21 cellular contexts compared by ENCODE assay signal in genomic region chr12:121927798-121928197, GRCh38. TPM values are rescaled to one million over a fixed set of nuclear protein-coding genes. Genes with fewer than 3 reads are reported as not detected.
DNase-seq lines count a peak whose midpoint lies in the region; ATAC-seq, FAIRE-seq and TF ChIP-seq lines count a peak whose summit lies in the region.
"Had no signal": no experiment of that assay in that cellular context is flagged by ENCODE, and none has a peak within 500 bp of the region (broad histone marks: within the 10 kb centered on the region; RNA-seq: fewer than 3 reads in every experiment).

No MANE protein-coding gene starts in this region.

- BruUV-seq in MCF 10A (replicated peaks; lab: Mats Ljungman, UMichigan): no TSS peak

- DNase-seq in MCF 10A (ENCODE audit: unreplicated experiment): no peak
- no peak for DNase-seq in breast epithelium (ENCODE audit: low spot score in 2 of 2)
- DNase-seq in SK-N-SH: no peak
- no peak for DNase-seq in keratinocyte (ENCODE audit: low read depth, low spot score)
- no peak for DNase-seq in stomach
- DNase-seq: activated CD4-positive, alpha-beta T cell treated with anti-CD3 and anti-CD28 coated beads for 48 hours; activated naive CD4-positive, alpha-beta T cell treated with anti-CD3 and anti-CD28 coated beads, Interleukin-2, amount 10 ng/mL, durations not matched to agents 7 days and 5 days; CD8-positive, alpha-beta memory T cell; dermis blood vessel endothelial cell; DMS79 treated with DMSO at 0.1 percent for 48 hours; lower lobe of right lung; NCI-H2029; NCI-H510A treated with DMSO at 0.1 percent for 48 hours; stimulated activated naive CD8-positive, alpha-beta T cell treated with anti-CD3 and anti-CD28 coated beads, Interleukin-15, amount 100 ng/mL, for 72 hours had no signal

- TF ChIP-seq POLR2A in breast epithelium (IDR thresholded peaks at IDR 0.05): no peak
- TF ChIP-seq POLR2A in stomach (IDR thresholded peaks at IDR 0.05): no peak

- H3K36me3 ChIP-seq in breast epithelium (no peaks in the 10 kb centered on the region), SK-N-SH (replicated peaks in 1 of 2; ENCODE audit: control insufficient read depth in 1 of 2, insufficient read depth in 2 of 2, low read length in 1 of 2) (peaks cover 0 to 11% of the 10 kb centered on the region in 2 experiments), keratinocyte (ENCODE audit: control insufficient read depth in 2 of 2, extremely low read depth in 1 of 2, insufficient read depth in 2 of 2, low read length in 2 of 2) (peaks cover 1 to 10% of the 10 kb centered on the region in 2 experiments), stomach (no peaks in the 10 kb centered on the region)
- H3K36me3 ChIP-seq: lower lobe of right lung, right atrium auricular region had no signal

- intact Hi-C loops in MCF 10A (cut with micrococcal nuclease) (no loop called here), breast epithelium (cut with DNase I; ENCODE audit: low total_unique reads) (no loop called here), stomach (cut with DNase I; ENCODE audit: low total_unique reads) (no loop called here)

- H3K9me1 ChIP-seq in keratinocyte (ENCODE audit: control insufficient read depth, extremely low read depth, insufficient read depth, low read length): no peaks in the 10 kb centered on the region

- H3K9me3 ChIP-seq in breast epithelium: no peaks in the 10 kb centered on the region
- H3K9me3 ChIP-seq in SK-N-SH: no peaks in the 10 kb centered on the region
- no peaks in the 10 kb centered on the region for H3K9me3 ChIP-seq in keratinocyte (ENCODE audit: control insufficient read depth, low read depth, low read length)
- no peaks in the 10 kb centered on the region for H3K9me3 ChIP-seq in stomach
- H3K9me3 ChIP-seq: lower lobe of right lung, right atrium auricular region had no signal

- peaks cover 6% of the 10 kb centered on the region for H3F3A ChIP-seq in SK-N-SH (replicated peaks; ENCODE audit: insufficient read depth)

- H3K79me2 ChIP-seq in SK-N-SH (ENCODE audit: insufficient read depth): no peaks in the 10 kb centered on the region; the same call in 1 of the 2 replicates
- H3K79me2 ChIP-seq in keratinocyte (ENCODE audit: control insufficient read depth, insufficient read depth, low read length): no peaks in the 10 kb centered on the region

- H3K4me3 ChIP-seq in breast epithelium (no peak overlapping the region), SK-N-SH (ENCODE audit: low read depth in 2 of 2, low read length in 1 of 2) (no peak overlapping the region), keratinocyte (ENCODE audit: control insufficient read depth in 2 of 3, extremely low read depth in 1 of 3, insufficient read depth in 2 of 3, low read depth in 1 of 3, low read length in 3 of 3) (no peak overlapping the region), stomach (no peak overlapping the region)
- H3K4me3 ChIP-seq: lower lobe of right lung, right atrium auricular region had no signal

- H3K36me3 Mint-ChIP-seq in MCF 10A (ENCODE audit: insufficient read depth, unreplicated experiment): peaks cover 18% of the 10 kb centered on the region
- no peaks in the 10 kb centered on the region for H3K36me3 Mint-ChIP-seq in activated T-helper 17 cell treated with anti-CD3 and anti-CD28 coated beads, Interleukin-2, amount 50 U/mL, for 72 hours (ENCODE audit: low read depth)
- H3K36me3 Mint-ChIP-seq: activated naive CD4-positive, alpha-beta T cell treated with anti-CD3 and anti-CD28 coated beads, Interleukin-2, amount 10 ng/mL, durations not matched to agents 7 days and 5 days had no signal

- H3K27me3 Mint-ChIP-seq in MCF 10A (ENCODE audit: insufficient read depth, unreplicated experiment): no peaks in the 10 kb centered on the region
- no peaks in the 10 kb centered on the region for H3K27me3 Mint-ChIP-seq in activated T-helper 17 cell treated with anti-CD3 and anti-CD28 coated beads, Interleukin-2, amount 50 U/mL, for 72 hours
- H3K27me3 Mint-ChIP-seq: brain; stimulated activated naive CD8-positive, alpha-beta T cell treated with anti-CD3 and anti-CD28 coated beads, Interleukin-15, amount 100 ng/mL, for 72 hours had no signal

- H3K9ac ChIP-seq in SK-N-SH (no peak overlapping the region), keratinocyte (ENCODE audit: control insufficient read depth, extremely low read depth, insufficient read depth, low read length) (peak overlapping the region; percentile 8)

- dilution Hi-C loops in keratinocyte (cut with MboI; ENCODE audit: extremely low pct_ligation_motif_present, low sequenced_read_pairs): no loop called here

- TF ChIP-seq CTCF in MCF 10A (IDR thresholded peaks at IDR 0.05; ENCODE audit: unreplicated experiment): no peak
- no peak for TF ChIP-seq CTCF in breast epithelium (IDR thresholded peaks at IDR 0.05)
- no peak for TF ChIP-seq CTCF in SK-N-SH (IDR thresholded peaks at IDR 0.05)
- no peak for TF ChIP-seq CTCF in keratinocyte (optimal IDR thresholded peaks at IDR 0.05 in 1 of 3, IDR thresholded peaks at IDR 0.05 in 1 of 3, conservative IDR thresholded peaks at IDR 0.05 in 1 of 3; ENCODE audit: extremely low read depth in 1 of 3, insufficient read depth in 2 of 3, low read length in 3 of 3)
- no peak for TF ChIP-seq CTCF in stomach (IDR thresholded peaks at IDR 0.05)

- H2AFZ ChIP-seq in SK-N-SH (ENCODE audit: low read depth): 0 out of 2 replicates have a peak overlapping the region, but pooled peaks have one; percentile 17
- peak overlapping the region; percentile 56 for H2AFZ ChIP-seq in keratinocyte (ENCODE audit: control insufficient read depth, low read length)

- H3K4me1 Mint-ChIP-seq in MCF 10A (ENCODE audit: insufficient read depth, unreplicated experiment): peaks cover 27% of the 10 kb centered on the region
- H3K4me1 Mint-ChIP-seq in activated T-helper 17 cell treated with anti-CD3 and anti-CD28 coated beads, Interleukin-2, amount 50 U/mL, for 72 hours: no peaks in the 10 kb centered on the region
- H3K4me1 Mint-ChIP-seq: CD8-positive, alpha-beta memory T cell had no signal

- H4K20me1 ChIP-seq in SK-N-SH (ENCODE audit: insufficient read depth) (no peaks in the 10 kb centered on the region), keratinocyte (ENCODE audit: control insufficient read depth, extremely low read depth, insufficient read depth, low read length) (no peaks in the 10 kb centered on the region)

- POLR2A ChIA-PET in MCF 10A (lab: Yijun Ruan, JAX): interaction anchor here (0.7 to 0.8 kb wide), 2 partner anchors 11 to 24 kb away, joined by 3 read pairs; no protein-coding TSS in a partner anchor
- POLR2A ChIA-PET in SK-N-SH (lab: Yijun Ruan, JAX): no interaction called here

- H3K4me3 Mint-ChIP-seq in MCF 10A (ENCODE audit: unreplicated experiment): no peak overlapping the region
- no peak overlapping the region for H3K4me3 Mint-ChIP-seq in activated T-helper 17 cell treated with anti-CD3 and anti-CD28 coated beads, Interleukin-2, amount 50 U/mL, for 72 hours
- H3K4me3 Mint-ChIP-seq: activated naive CD4-positive, alpha-beta T cell treated with anti-CD3 and anti-CD28 coated beads, Interleukin-2, amount 10 ng/mL, durations not matched to agents 7 days and 5 days; brain; CD8-positive, alpha-beta memory T cell; neural crest cell; stimulated activated naive CD8-positive, alpha-beta T cell treated with anti-CD3 and anti-CD28 coated beads, Interleukin-15, amount 100 ng/mL, for 72 hours had no signal

- peak overlapping the region; percentile 53 for H3K27ac Mint-ChIP-seq in MCF 10A (ENCODE audit: low read depth, unreplicated experiment)
- H3K27ac Mint-ChIP-seq in activated T-helper 17 cell treated with anti-CD3 and anti-CD28 coated beads, Interleukin-2, amount 50 U/mL, for 72 hours: no peak overlapping the region
- H3K27ac Mint-ChIP-seq: activated naive CD4-positive, alpha-beta T cell treated with anti-CD3 and anti-CD28 coated beads, Interleukin-2, amount 10 ng/mL, durations not matched to agents 7 days and 5 days; CD8-positive, alpha-beta memory T cell had no signal

- CTCF ChIA-PET in MCF 10A (lab: Yijun Ruan, JAX): interaction anchor here (0.6 to 1.3 kb wide), 2 partner anchors 34 to 109 kb away, joined by 3 read pairs; no protein-coding TSS in a partner anchor
- CTCF ChIA-PET in SK-N-SH (lab: Yijun Ruan, JAX): interaction anchor here (1.5 kb wide), 1 partner anchor 133 kb away, joined by 4 read pairs; no protein-coding TSS in a partner anchor

- H3K27ac ChIP-seq in breast epithelium (no peak overlapping the region), SK-N-SH (ENCODE audit: low read depth in 2 of 2, low read length in 1 of 2) (peak overlapping the region in 1 of 2 experiments; percentile 43; a peak in 2 of 4 replicates), keratinocyte (ENCODE audit: control insufficient read depth, insufficient read depth, low read length) (peak overlapping the region; percentile 30), stomach (no peak overlapping the region)
- H3K27ac ChIP-seq: lower lobe of right lung, right atrium auricular region had no signal

- FAIRE-seq in keratinocyte (lab: Jason Lieb, UNC): no peak
- FAIRE-seq: A204.1 had no signal

- TF ChIP-seq EP300 in SK-N-SH (IDR thresholded peaks at IDR 0.05; ENCODE audit: borderline replicate concordance in 1 of 2, low read depth in 1 of 2, low read length in 1 of 2) (no peak), stomach (IDR thresholded peaks at IDR 0.05) (no peak)

- 54% methylated on average over 5 of the region's 5 CpGs for WGBS in SK-N-SH (ENCODE audit: low lambda C conversion rate)
- WGBS in stomach, 5 donors: 66 to 77% (median 69%) methylated on average over 5 of the region's 5 CpGs

- no peaks in the 10 kb centered on the region for H3K9me3 Mint-ChIP-seq in MCF 10A (ENCODE audit: unreplicated experiment)
- H3K9me3 Mint-ChIP-seq in activated T-helper 17 cell treated with anti-CD3 and anti-CD28 coated beads, Interleukin-2, amount 50 U/mL, for 72 hours: no peaks in the 10 kb centered on the region
- H3K9me3 Mint-ChIP-seq: activated naive CD4-positive, alpha-beta T cell treated with anti-CD3 and anti-CD28 coated beads, Interleukin-2, amount 10 ng/mL, durations not matched to agents 7 days and 5 days; brain; CD8-positive, alpha-beta memory T cell; neural crest cell; stimulated activated naive CD8-positive, alpha-beta T cell treated with anti-CD3 and anti-CD28 coated beads, Interleukin-15, amount 100 ng/mL, for 72 hours had no signal

- H3K4me2 ChIP-seq in SK-N-SH: peak overlapping the region; percentile 23; the same call in 1 of the 2 replicates
- H3K4me2 ChIP-seq in keratinocyte (ENCODE audit: control insufficient read depth, extremely low read depth, insufficient read depth, low read depth, low read length): peak overlapping the region; percentile 51

- ATAC-seq in activated T-helper 17 cell treated with anti-CD3 and anti-CD28 coated beads, Interleukin-2, amount 50 U/mL, for 72 hours (replicated peaks): no peak
- ATAC-seq in HG03280 (IDR thresholded peaks at IDR 0.05; ENCODE audit: unreplicated experiment) (no peak), HG03378 (IDR thresholded peaks at IDR 0.05; ENCODE audit: unreplicated experiment) (no peak)
- ATAC-seq: stimulated activated naive CD8-positive, alpha-beta T cell treated with anti-CD3 and anti-CD28 coated beads, Interleukin-15, amount 100 ng/mL, for 72 hours had no signal

- H3K9me2 ChIP-seq in SK-N-SH: no peaks in the 10 kb centered on the region

- H3K4me1 ChIP-seq in breast epithelium (no peaks in the 10 kb centered on the region), SK-N-SH (ENCODE audit: control insufficient read depth in 1 of 2, insufficient read depth in 2 of 2, low read depth in 1 of 2, low read length in 1 of 2) (peaks cover 0 to 32% of the 10 kb centered on the region in 2 experiments; a peak in 3 of 4 replicates), keratinocyte (ENCODE audit: control insufficient read depth, extremely low read depth, insufficient read depth, low read length) (peaks cover 22% of the 10 kb centered on the region), stomach (peaks cover 0 to 14% (median 0%) of the 10 kb centered on the region in 4 donors)

- no peaks in the 10 kb centered on the region for H3K27me3 ChIP-seq in breast epithelium
- no peaks in the 10 kb centered on the region for H3K27me3 ChIP-seq in SK-N-SH (ENCODE audit: insufficient read depth)
- H3K27me3 ChIP-seq in keratinocyte (ENCODE audit: control insufficient read depth, extremely low read depth, insufficient read depth, low read length): no peaks in the 10 kb centered on the region
- no peaks in the 10 kb centered on the region for H3K27me3 ChIP-seq in stomach
- H3K27me3 ChIP-seq: right atrium auricular region had no signal

- no peak for TF ChIP-seq RAD21 in SK-N-SH (IDR thresholded peaks at IDR 0.05; ENCODE audit: low read length)

RNA-seq across cellular contexts. Expression of gene CFAP251, which starts 9.4 kb away (rescaled TPM):
- 19.7 and 23.5 TPM in 2 replicates for total RNA-seq in MCF 10A (2022)
- 1 to 10 TPM; 4.8 to 8.2 (median 6.7) TPM for total RNA-seq in breast epithelium
- 5.7 and 8.0 TPM in 2 replicates for polyA plus RNA-seq in SK-N-SH (2012; rRNA removed)
- 5.4 and 6.0 TPM in 2 replicates for polyA plus RNA-seq in SK-N-SH (2012; cell fraction: cytosol; rRNA removed)
- 10.7 and 15.5 TPM in 2 replicates for polyA plus RNA-seq in SK-N-SH (2012; cell fraction: nucleus; rRNA removed)
- polyA plus RNA-seq in keratinocyte: 69.9 to 74.2 TPM (median 70.7 TPM) in 3 replicates
- polyA plus RNA-seq in keratinocyte (2011; ENCODE audit: low read depth): 18.8 TPM
- polyA plus RNA-seq in keratinocyte (2011; cell fraction: cytosol; rRNA removed): 48.3 and 59.3 TPM in 2 replicates
- polyA plus RNA-seq in keratinocyte (2011; cell fraction: nucleus; rRNA removed): 77.8 and 86.7 TPM in 2 replicates
- 28.4 and 57.7 TPM in 2 replicates for polyA plus RNA-seq in keratinocyte (2012; ENCODE audit: low replicate concordance)
- polyA minus RNA-seq in keratinocyte: 22.9 to 83.6 TPM (median 76.1 TPM) in 3 replicates
- 32.8 TPM for polyA minus RNA-seq in keratinocyte (2011; cell fraction: cytosol; rRNA and poly(A)+ RNA removed)
- 44.0 and 80.8 TPM in 2 replicates for polyA minus RNA-seq in keratinocyte (2011; cell fraction: nucleus; rRNA and poly(A)+ RNA removed)
- total RNA-seq in activated T-helper 17 cell treated with anti-CD3 and anti-CD28 coated beads, Interleukin-2, amount 50 U/mL, for 72 hours: 10 to 100 TPM in 1 of 2 donors, 1 to 10 TPM in 1; 1.8 to 12.6 TPM
- 1 to 10 TPM in 3 of 5 donors, under 1 TPM in 1, not detected in 1; 0.29 to 2.8 (median 1.2) TPM for total RNA-seq in stomach
- polyA plus RNA-seq in stomach: 1 to 10 TPM in 1 of 3 donors, under 1 TPM in 1, not detected in 1; 0.85 to 1.2 TPM
- polyA plus RNA-seq: CD8-positive, alpha-beta memory T cell had no signal

RNA-seq across cellular contexts. Expression of gene PSMD9, which starts 39.2 kb away (rescaled TPM):
- total RNA-seq in MCF 10A (2022): 96.3 and 105 TPM in 2 replicates
- 10 to 100 TPM; 34.7 to 65.3 (median 37.9) TPM for total RNA-seq in breast epithelium
- polyA plus RNA-seq in SK-N-SH (2012; rRNA removed): 227 and 234 TPM in 2 replicates
- polyA plus RNA-seq in SK-N-SH (2012; cell fraction: cytosol; rRNA removed): 116 and 197 TPM in 2 replicates
- 101 and 104 TPM in 2 replicates for polyA plus RNA-seq in SK-N-SH (2012; cell fraction: nucleus; rRNA removed)
- 84.8 to 95.4 TPM (median 90.5 TPM) in 3 replicates for polyA plus RNA-seq in keratinocyte
- polyA plus RNA-seq in keratinocyte (2011; ENCODE audit: low read depth): 56.7 TPM
- 48.4 and 89.7 TPM in 2 replicates for polyA plus RNA-seq in keratinocyte (2011; cell fraction: cytosol; rRNA removed)
- 43.2 and 46.3 TPM in 2 replicates for polyA plus RNA-seq in keratinocyte (2011; cell fraction: nucleus; rRNA removed)
- polyA plus RNA-seq in keratinocyte (2012; ENCODE audit: low replicate concordance): 56.6 and 118 TPM in 2 replicates
- polyA minus RNA-seq in keratinocyte: 26.1 to 49.7 TPM (median 35.2 TPM) in 3 replicates
- polyA minus RNA-seq in keratinocyte (2011; cell fraction: cytosol; rRNA and poly(A)+ RNA removed): 85.6 TPM
- 21.6 and 22.6 TPM in 2 replicates for polyA minus RNA-seq in keratinocyte (2011; cell fraction: nucleus; rRNA and poly(A)+ RNA removed)
- 10 to 100 TPM; 39.8 to 75.1 TPM for total RNA-seq in activated T-helper 17 cell treated with anti-CD3 and anti-CD28 coated beads, Interleukin-2, amount 50 U/mL, for 72 hours
- 10 to 100 TPM in 3 of 5 donors, 1 to 10 TPM in 2; 2.9 to 38.8 (median 14.0) TPM for total RNA-seq in stomach
- 10 to 100 TPM; 44.1 to 97.3 (median 85.5) TPM for polyA plus RNA-seq in stomach
